Comparison of ENCODE assay signal across 8 cellular contexts in genomic region chr18:54127759-54128378, GRCh38.
DNase-seq lines count a peak whose midpoint lies in the region; ATAC-seq and TF ChIP-seq lines count a peak whose summit lies in the region.

No MANE protein-coding gene starts in this region.

- H3K9me3 Mint-ChIP-seq in stimulated activated naive CD8-positive, alpha-beta T cell treated with anti-CD3 and anti-CD28 coated beads, Interleukin-15, amount 100 ng/mL, for 72 hours: no peaks in the 10 kb centered on the region

- peaks cover 11% of the 10 kb centered on the region for H3K4me1 Mint-ChIP-seq in stimulated activated naive CD8-positive, alpha-beta T cell treated with anti-CD3 and anti-CD28 coated beads, Interleukin-15, amount 100 ng/mL, for 72 hours

- DNase-seq in AG08396 (ENCODE audit: low spot score) (peak; percentile 44), GM13976 (ENCODE audit: low spot score) (peak; percentile 38), NCI-H1092 (lab: John Stamatoyannopoulos, UW) (peak; percentile 29), UCSD-AML1 (lab: John Stamatoyannopoulos, UW; ENCODE audit: unreplicated experiment) (peak; percentile 29), left ventricle myocardium superior (no peak)
- no peak for DNase-seq in stimulated activated naive CD8-positive, alpha-beta T cell treated with anti-CD3 and anti-CD28 coated beads, Interleukin-15, amount 100 ng/mL, for 72 hours
- DNase-seq in stimulated activated naive CD4-positive, alpha-beta T cell treated with Interleukin-2 at 50 U/mL for 16 hours (lab: John Stamatoyannopoulos, UW): no peak

- in situ Hi-C loops in GM13976 (cut with MboI; ENCODE audit: low sequenced_read_pairs, unreplicated experiment): loop anchor here (10.0 kb wide), 1 partner anchor 563 kb away; no protein-coding TSS in a partner anchor

- H3K4me3 Mint-ChIP-seq in stimulated activated naive CD8-positive, alpha-beta T cell treated with anti-CD3 and anti-CD28 coated beads, Interleukin-15, amount 100 ng/mL, for 72 hours: no peak overlapping the region

- H3K27me3 Mint-ChIP-seq in stimulated activated naive CD8-positive, alpha-beta T cell treated with anti-CD3 and anti-CD28 coated beads, Interleukin-15, amount 100 ng/mL, for 72 hours: no peaks in the 10 kb centered on the region

- ATAC-seq in HG02642 (IDR thresholded peaks at IDR 0.05; ENCODE audit: poor library complexity, unreplicated experiment) (peak; percentile 70), left ventricle myocardium superior (peak; percentile 73)
- ATAC-seq in stimulated activated naive CD8-positive, alpha-beta T cell treated with anti-CD3 and anti-CD28 coated beads, Interleukin-15, amount 100 ng/mL, for 72 hours: peak; percentile 71

- no peak overlapping the region for H3K27ac Mint-ChIP-seq in stimulated activated naive CD8-positive, alpha-beta T cell treated with anti-CD3 and anti-CD28 coated beads, Interleukin-15, amount 100 ng/mL, for 72 hours

- TF ChIP-seq CTCF in GM13976 (IDR thresholded peaks at IDR 0.05; ENCODE audit: borderline replicate concordance, control extremely low read depth, extremely low read depth, insufficient read depth, missing control alignments): peak; percentile 42

- intact Hi-C loops in left ventricle myocardium superior (cut with micrococcal nuclease): no loop called here

Comparison
In these comparisons a context has a peak if more than half of its experiments do, and no peak if none do; other contexts are left out.
1. DNase-seq: peak in AG08396 (single experiment), GM13976 (single experiment), NCI-H1092 (single experiment) and UCSD-AML1 (single experiment); none in left ventricle myocardium superior (single experiment), stimulated activated naive CD8-positive, alpha-beta T cell treated with anti-CD3 and anti-CD28 coated beads, Interleukin-15, amount 100 ng/mL, for 72 hours (0 of 2) and stimulated activated naive CD4-positive, alpha-beta T cell treated with Interleukin-2 at 50 U/mL for 16 hours (single experiment).
2. Peak in every context shown above with its lines, with median percentiles within 50 percentile points of each other: ATAC-seq.